Comparison of ENCODE assay signal across 1 cellular context in genomic region chr1:228434674-228435073, GRCh38.
TF ChIP-seq lines count a peak whose summit lies in the region.

No MANE protein-coding gene starts in this region.

TF ChIP-seq in GM23338, 12 proteins besides CTCF, POLR2A, EP300 and RAD21:
- no peak for TF ChIP-seq REST (IDR thresholded peaks at IDR 0.05; ENCODE audit: unreplicated experiment)
- no peak for TF ChIP-seq POLR2AphosphoS5 (IDR thresholded peaks at IDR 0.05; ENCODE audit: low read depth)
- no peak for TF ChIP-seq ZNF114 (CRISPR knock-in tag; IDR thresholded peaks at IDR 0.05)
- TF ChIP-seq ZNF462 (CRISPR knock-in tag; IDR thresholded peaks at IDR 0.05) = no peak
- TF ChIP-seq ETS1 (IDR thresholded peaks at IDR 0.05) = no peak
- TF ChIP-seq CREB1 (CRISPR knock-in tag; IDR thresholded peaks at IDR 0.05; ENCODE audit: low read depth) = no peak
- TF ChIP-seq ZNF331 (CRISPR knock-in tag; IDR thresholded peaks at IDR 0.05; ENCODE audit: low read depth) = no peak
- no peak for TF ChIP-seq NANOG (IDR thresholded peaks at IDR 0.05; ENCODE audit: borderline replicate concordance)
- TF ChIP-seq JUNB (IDR thresholded peaks at IDR 0.05; ENCODE audit: unreplicated experiment) = no peak
- no peak for TF ChIP-seq EZH2phosphoT487 (IDR thresholded peaks at IDR 0.05; ENCODE audit: unreplicated experiment)
- TF ChIP-seq EZH2 (IDR thresholded peaks at IDR 0.05; ENCODE audit: low read depth, unreplicated experiment) = no peak
- no peak for TF ChIP-seq STAT1 (IDR thresholded peaks at IDR 0.05; ENCODE audit: unreplicated experiment)
TF ChIP-seq in GM23338: peak in this region for 0.
